ENCODE assay signal across 1 cellular context in genomic region chr22:20943104-20943933, GRCh38.
TF ChIP-seq lines count a peak whose summit lies in the region.

No MANE protein-coding gene starts in this region.

TF ChIP-seq in K562, 482 proteins besides CTCF, POLR2A, EP300 and RAD21 (continued from another document):
- TF ChIP-seq TEAD4 (IDR thresholded peaks at IDR 0.05; ENCODE audit: low read length): no peak
- TF ChIP-seq TEAD4 (CRISPR knock-in tag; IDR thresholded peaks at IDR 0.05; ENCODE audit: borderline replicate concordance): 0 out of 2 replicates have a peak, but pooled peaks have one; percentile 14
- no peak for TF ChIP-seq EP400 (IDR thresholded peaks at IDR 0.05)
- TF ChIP-seq CCAR2 (IDR thresholded peaks at IDR 0.05; ENCODE audit: low read depth, low read length): no peak
- no peak for TF ChIP-seq RFX1 (IDR thresholded peaks at IDR 0.05)
- no peak for TF ChIP-seq EZH2 (IDR thresholded peaks at IDR 0.05; ENCODE audit: borderline replicate concordance, low read depth, low read length)
- TF ChIP-seq ZNF507 (tag; conservative IDR thresholded peaks at IDR 0.05): no peak
- TF ChIP-seq MECOM (CRISPR knock-in tag; IDR thresholded peaks at IDR 0.05): no peak
- TF ChIP-seq HDAC8 (tag; IDR thresholded peaks at IDR 0.05): no peak
- no peak for TF ChIP-seq ZEB2 (IDR thresholded peaks at IDR 0.05)
- TF ChIP-seq HMGXB4 (CRISPR knock-in tag; IDR thresholded peaks at IDR 0.05): no peak; the same call in 1 of the 2 replicates
- TF ChIP-seq PRDM10 (IDR thresholded peaks at IDR 0.05; ENCODE audit: partially characterized antibody): no peak
